In the genomic region with DNA sequence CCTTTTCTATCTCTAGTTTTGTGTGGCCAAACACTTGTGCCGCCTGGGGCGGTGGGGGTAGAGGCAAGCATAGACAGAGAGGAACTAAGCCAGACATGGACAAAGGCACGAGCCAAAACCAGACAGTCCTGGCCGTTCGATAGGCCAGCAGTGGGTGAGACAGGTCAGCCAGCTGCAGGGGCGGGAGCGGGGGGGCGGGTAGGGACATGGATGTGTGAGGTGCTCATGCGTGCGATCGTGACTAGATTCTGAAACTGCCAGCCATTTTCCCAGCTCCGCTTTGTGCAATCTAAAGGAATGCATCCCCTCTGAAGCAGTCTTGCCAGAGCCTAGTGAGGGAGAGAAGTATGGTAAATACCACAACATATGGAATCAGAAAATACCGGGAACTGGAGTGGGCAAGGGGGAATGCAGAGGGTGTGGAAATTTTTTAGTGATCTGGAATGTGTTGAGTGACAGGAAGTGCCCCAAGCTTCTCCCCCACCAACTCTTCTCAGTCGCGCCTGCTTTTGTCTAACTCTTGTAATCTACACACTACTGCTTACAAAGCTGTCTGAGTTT, we compare ENCODE assay signal across 8 cellular contexts.
DNase-seq lines count a peak whose midpoint lies in the region; ATAC-seq and TF ChIP-seq lines count a peak whose summit lies in the region.

No MANE protein-coding gene starts in this region.

- DNase-seq in G401 (ENCODE audit: low spot score) (peak; percentile 80), NCI-H2081 treated with DMSO at 0.1 percent for 48 hours (lab: John Stamatoyannopoulos, UW) (peak; percentile 35), colonic mucosa (peak; percentile 81)
- peak in 2 of 3 donors; percentile 20 to 22 for DNase-seq in stimulated activated CD4-positive, alpha-beta T cell treated with anti-CD3 and anti-CD28 coated beads, Interleukin-12 subunit alpha, Interleukin-12 subunit beta, amount 100 ng/mL, for 48 hours (ENCODE audit: low read depth in 2 of 3, low spot score in 1 of 3)

- intact Hi-C loops in colonic mucosa (cut with DNase I) = no loop called here

- H3K27ac ChIP-seq in colonic mucosa = peak overlapping the region; percentile 15
- H3K27ac ChIP-seq in layer of hippocampus (ENCODE audit: low read depth, low read length) = peak overlapping the region; percentile 75

- in situ Hi-C loops in G401 (cut with HindIII; ENCODE audit: low sequenced_read_pairs) = no loop called here

- peak overlapping the region in 1 of 2 donors; percentile 75 for H3K9ac ChIP-seq in colonic mucosa (ENCODE audit: low read depth in 2 of 2, low read length in 2 of 2)

- no peaks in the 10 kb centered on the region for H3K9me3 ChIP-seq in colonic mucosa

- H3K4me1 ChIP-seq in colonic mucosa = peaks cover 5% of the 10 kb centered on the region

- no peaks in the 10 kb centered on the region for H3K27me3 ChIP-seq in colonic mucosa
- no peaks in the 10 kb centered on the region for H3K27me3 ChIP-seq in layer of hippocampus (ENCODE audit: control insufficient read depth, insufficient read depth, low read length)

- H3K4me3 ChIP-seq in WI38 (ENCODE audit: low read depth, low read length) = peak overlapping the region; percentile 75
- H3K4me3 ChIP-seq in colonic mucosa = peak overlapping the region; percentile 40

- ATAC-seq in HG02642 (IDR thresholded peaks at IDR 0.05; ENCODE audit: poor library complexity, unreplicated experiment) = peak; percentile 46
- ATAC-seq in GM18517 (IDR thresholded peaks at IDR 0.05; ENCODE audit: unreplicated experiment) = no peak

- no peaks in the 10 kb centered on the region for H3K36me3 ChIP-seq in colonic mucosa

- TF ChIP-seq CTCF in WI38 (IDR thresholded peaks at IDR 0.05; ENCODE audit: low read depth, low read length) (no peak), colonic mucosa (IDR thresholded peaks at IDR 0.05) (no peak)

Comparison
In these comparisons a context has a peak if more than half of its experiments do, and no peak if none do; other contexts are left out.
1. DNase-seq: peak in every context shown above with its lines; median percentile 81 in colonic mucosa; 80 in G401; 35 in NCI-H2081 treated with DMSO at 0.1 percent for 48 hours; 21 in stimulated activated CD4-positive, alpha-beta T cell treated with anti-CD3 and anti-CD28 coated beads, Interleukin-12 subunit alpha, Interleukin-12 subunit beta, amount 100 ng/mL, for 48 hours.